15 cellular contexts compared by ENCODE assay signal in genomic region chr2:224146356-224147160, GRCh38.
DNase-seq lines count a peak whose midpoint lies in the region; ATAC-seq and TF ChIP-seq lines count a peak whose summit lies in the region.
"Had no signal": no experiment of that assay in that cellular context is flagged by ENCODE, and none has a peak within 500 bp of the region (broad histone marks: within the 10 kb centered on the region; RNA-seq: fewer than 3 reads in every experiment).

No MANE protein-coding gene starts in this region.

- H3K9me3 Mint-ChIP-seq in osteocyte (ENCODE audit: unreplicated experiment) = peaks cover 2% of the 10 kb centered on the region
- H3K9me3 Mint-ChIP-seq: activated CD4-positive, alpha-beta memory T cell treated with anti-CD3 and anti-CD28 coated beads, Interleukin-2, amount 10 ng/mL, durations not matched to agents 7 days and 5 days had no signal

- intact Hi-C loops in PC-9 (cut with micrococcal nuclease; ENCODE audit: unreplicated experiment) = loop anchor here (1.0 kb wide), 1 partner anchor 138 kb away; no protein-coding TSS in a partner anchor

- no peak overlapping the region for H2AFZ ChIP-seq in PC-9

- POLR2A ChIA-PET in PC-9 (lab: Charles Lee; ENCODE audit: unreplicated experiment) = interaction anchor here (0.5 to 0.6 kb wide), 2 partner anchors 17 to 36 kb away, joined by 7 to 9 read pairs; no protein-coding TSS in a partner anchor

- BruUV-seq in PC-9 (replicated peaks; lab: Mats Ljungman, UMichigan) = TSS peak; percentile 47

- no peak overlapping the region for H3K4me3 Mint-ChIP-seq in osteocyte (ENCODE audit: unreplicated experiment)
- H3K4me3 Mint-ChIP-seq: activated CD4-positive, alpha-beta memory T cell treated with anti-CD3 and anti-CD28 coated beads, Interleukin-2, amount 10 ng/mL, durations not matched to agents 7 days and 5 days; IgD-negative memory B cell; nephron progenitor cell had no signal

- H3K9me3 ChIP-seq in PC-9 (ENCODE audit: insufficient read depth, low read depth) (peaks cover 8% of the 10 kb centered on the region; the same call in 1 of the 2 replicates), SJCRH30 (replicated peaks) (no peaks in the 10 kb centered on the region)

- DNase-seq in EH (ENCODE audit: low read depth) = peak; percentile 58
- DNase-seq in PC-9 = no peak
- no peak for DNase-seq in foreskin keratinocyte
- DNase-seq in osteocyte (ENCODE audit: extremely low spot score, unreplicated experiment) = no peak
- no peak for DNase-seq in SJCRH30
- no peak for DNase-seq in DMS79 (lab: John Stamatoyannopoulos, UW)
- DNase-seq: activated CD4-positive, alpha-beta memory T cell treated with anti-CD3 and anti-CD28 coated beads, Interleukin-2, amount 10 ng/mL, durations not matched to agents 7 days and 5 days; central memory CD4-positive, alpha-beta T cell; NCI-H2081 treated with DMSO at 0.1 percent for 48 hours; NCI-H526; nephron progenitor cell; retina had no signal

- peak overlapping the region; percentile 58 for H3K27ac Mint-ChIP-seq in osteocyte (ENCODE audit: unreplicated experiment)
- H3K27ac Mint-ChIP-seq: activated CD4-positive, alpha-beta memory T cell treated with anti-CD3 and anti-CD28 coated beads, Interleukin-2, amount 10 ng/mL, durations not matched to agents 7 days and 5 days; IgD-negative memory B cell; nephron progenitor cell had no signal

- H3K27me3 ChIP-seq in PC-9 (ENCODE audit: insufficient read depth, low read depth) (no peaks in the 10 kb centered on the region), foreskin keratinocyte (no peaks in the 10 kb centered on the region), SJCRH30 (no peaks in the 10 kb centered on the region)

- H3K9me2 ChIP-seq in PC-9 (ENCODE audit: insufficient read depth) = no peaks in the 10 kb centered on the region

- H3K4me3 ChIP-seq in PC-9 (no peak overlapping the region), SJCRH30 (no peak overlapping the region)

- H3K36me3 Mint-ChIP-seq in osteocyte (ENCODE audit: unreplicated experiment) = no peaks in the 10 kb centered on the region
- H3K36me3 Mint-ChIP-seq: IgD-negative memory B cell had no signal

- no peaks in the 10 kb centered on the region for H4K20me1 ChIP-seq in PC-9 (ENCODE audit: insufficient read depth)

- H3K4me2 ChIP-seq in PC-9 = peak overlapping the region; percentile 23

- peaks cover 44% of the 10 kb centered on the region for H3F3A ChIP-seq in PC-9 (ENCODE audit: insufficient read depth, low read depth)

- H3K79me2 ChIP-seq in PC-9 (ENCODE audit: low read depth) = no peaks in the 10 kb centered on the region

- H3K4me1 ChIP-seq in PC-9 (replicated peaks; ENCODE audit: insufficient read depth) (peaks cover 72% of the 10 kb centered on the region), foreskin keratinocyte (peaks cover 50% of the 10 kb centered on the region), SJCRH30 (no peaks in the 10 kb centered on the region)

- ATAC-seq in foreskin keratinocyte = no peak
- ATAC-seq in HG03565 (IDR thresholded peaks at IDR 0.05; ENCODE audit: unreplicated experiment) = no peak
- ATAC-seq in HG02798 (IDR thresholded peaks at IDR 0.05; ENCODE audit: poor library complexity, unreplicated experiment) = no peak

- H3K36me3 ChIP-seq in PC-9 (ENCODE audit: low read depth) (no peaks in the 10 kb centered on the region), SJCRH30 (no peaks in the 10 kb centered on the region)

- TF ChIP-seq CTCF in PC-9 (conservative IDR thresholded peaks at IDR 0.05) (no peak), foreskin keratinocyte (conservative IDR thresholded peaks at IDR 0.05) (no peak), osteocyte (IDR thresholded peaks at IDR 0.05) (no peak)

- H3K27ac ChIP-seq in PC-9 (0 out of 2 replicates have a peak overlapping the region, but pooled peaks have one; percentile 5), foreskin keratinocyte (peak overlapping the region; percentile 14), SJCRH30 (no peak overlapping the region)

- CTCF ChIA-PET in PC-9 (lab: Charles Lee) = interaction anchor here (0.6 to 0.8 kb wide), 2 partner anchors 49 to 138 kb away, joined by 3 to 8 read pairs; no protein-coding TSS in a partner anchor

- no peaks in the 10 kb centered on the region for H3K27me3 Mint-ChIP-seq in osteocyte (ENCODE audit: unreplicated experiment)

- H3K4me1 Mint-ChIP-seq in osteocyte (ENCODE audit: unreplicated experiment) = peaks cover 34% of the 10 kb centered on the region
- H3K4me1 Mint-ChIP-seq: activated CD4-positive, alpha-beta memory T cell treated with anti-CD3 and anti-CD28 coated beads, Interleukin-2, amount 10 ng/mL, durations not matched to agents 7 days and 5 days had no signal
